8 cellular contexts compared by ENCODE assay signal in genomic region chr22:27919222-27919942, GRCh38. TPM values are rescaled to one million over a fixed set of nuclear protein-coding genes. Genes with fewer than 3 reads are reported as not detected.
DNase-seq lines count a peak whose midpoint lies in the region; ATAC-seq and TF ChIP-seq lines count a peak whose summit lies in the region.

PITPNB (minus strand) TSS chr22:27919256; CDS start chr22:27919191, 65 bp downstream.

- peak within 1 kb of the TSS; percentile 98 for H3K27ac Mint-ChIP-seq in T-helper 1 cell treated with Interleukin-12 subunit alpha and Interleukin-12 subunit beta and Interleukin-4 antibody, amounts not matched to agents 30 μg/mL and 1 μg/mL, for 36 hours

- H3K27ac ChIP-seq in upper lobe of left lung: peak within 1 kb of the TSS; percentile 90 to 98 (median 94)

- WGBS in upper lobe of left lung, 2 donors: 0 to 1% methylated on average over 40 to 59 of the region's 68 CpGs

- H3K36me3 ChIP-seq in upper lobe of left lung: peaks cover 0 to 3% (median 0%) of the 10 kb centered on the region in 4 donors

- H3K36me3 Mint-ChIP-seq in T-helper 1 cell treated with Interleukin-12 subunit alpha and Interleukin-12 subunit beta and Interleukin-4 antibody, amounts not matched to agents 30 μg/mL and 1 μg/mL, for 36 hours (ENCODE audit: low read depth): peaks cover 39% of the 10 kb centered on the region

- intact Hi-C loops in left cardiac atrium (cut with DNase I) (no loop called here), posterior vena cava (cut with DNase I) (no loop called here)

- ATAC-seq in HG02885 (IDR thresholded peaks at IDR 0.05; ENCODE audit: poor library complexity, unreplicated experiment) (peak; percentile 86), left cardiac atrium (peak; percentile 96 to 97), upper lobe of left lung (ENCODE audit: low FRiP score in 2 of 2) (peak; percentile 98 to 99)

- no peaks in the 10 kb centered on the region for H3K9me3 Mint-ChIP-seq in T-helper 1 cell treated with Interleukin-12 subunit alpha and Interleukin-12 subunit beta and Interleukin-4 antibody, amounts not matched to agents 30 μg/mL and 1 μg/mL, for 36 hours

- DNase-seq in NCI-H1694 treated with DMSO at 0.1 percent for 48 hours (lab: John Stamatoyannopoulos, UW) (peak; percentile 90), amniotic stem cell (lab: John Stamatoyannopoulos, UW) (peak; percentile 92), left cardiac atrium (peak; percentile 98), posterior vena cava (ENCODE audit: low spot score) (peak; percentile 100), upper lobe of left lung (peak; percentile 96 to 100)

- peaks cover 15 to 38% (median 28%) of the 10 kb centered on the region in 4 donors for H3K4me1 ChIP-seq in upper lobe of left lung

- peaks cover 52% of the 10 kb centered on the region for H3K4me1 Mint-ChIP-seq in T-helper 1 cell treated with Interleukin-12 subunit alpha and Interleukin-12 subunit beta and Interleukin-4 antibody, amounts not matched to agents 30 μg/mL and 1 μg/mL, for 36 hours (ENCODE audit: low read depth)

- TF ChIP-seq POLR2A in GM15510 (IDR thresholded peaks at IDR 0.05; ENCODE audit: borderline replicate concordance, extremely low read depth, insufficient read length) (peak; percentile 81), upper lobe of left lung (IDR thresholded peaks at IDR 0.05) (peak in 3 of 4 donors; percentile 68 to 90 (median 86))

- peak within 1 kb of the TSS; percentile 98 for H3K4me3 Mint-ChIP-seq in T-helper 1 cell treated with Interleukin-12 subunit alpha and Interleukin-12 subunit beta and Interleukin-4 antibody, amounts not matched to agents 30 μg/mL and 1 μg/mL, for 36 hours

- TF ChIP-seq CTCF in upper lobe of left lung (IDR thresholded peaks at IDR 0.05): peak in 1 of 6 experiments; percentile 42

- no peaks in the 10 kb centered on the region for H3K9me3 ChIP-seq in upper lobe of left lung

- TF ChIP-seq EP300 in upper lobe of left lung (IDR thresholded peaks at IDR 0.05): peak in 1 of 4 donors; percentile 57

- H3K27me3 Mint-ChIP-seq in T-helper 1 cell treated with Interleukin-12 subunit alpha and Interleukin-12 subunit beta and Interleukin-4 antibody, amounts not matched to agents 30 μg/mL and 1 μg/mL, for 36 hours (ENCODE audit: low read depth): no peaks in the 10 kb centered on the region

- H3K27me3 ChIP-seq in upper lobe of left lung: no peaks in the 10 kb centered on the region

- H3K4me3 ChIP-seq in upper lobe of left lung: peak within 1 kb of the TSS; percentile 68 to 91 (median 90)

RNA-seq across cellular contexts. Expression of gene PITPNB, which starts in this region (rescaled TPM):
- total RNA-seq in left cardiac atrium: 10 to 100 TPM; 51.0 to 82.1 TPM
- 100 to 1,000 TPM in 1 of 2 donors, 10 to 100 TPM in 1; 96.2 to 139 TPM for total RNA-seq in posterior vena cava
- total RNA-seq in upper lobe of left lung: 10 to 100 TPM; 26.6 to 65.9 (median 41.0) TPM

Comparison
In these comparisons a context has a peak if more than half of its experiments do, and no peak if none do; other contexts are left out.
1. Peak in every context shown above with its lines: DNase-seq, ATAC-seq, H3K4me3 ChIP-seq and H3K27ac ChIP-seq.